ENCODE assay signal across 28 cellular contexts in the genomic region with DNA sequence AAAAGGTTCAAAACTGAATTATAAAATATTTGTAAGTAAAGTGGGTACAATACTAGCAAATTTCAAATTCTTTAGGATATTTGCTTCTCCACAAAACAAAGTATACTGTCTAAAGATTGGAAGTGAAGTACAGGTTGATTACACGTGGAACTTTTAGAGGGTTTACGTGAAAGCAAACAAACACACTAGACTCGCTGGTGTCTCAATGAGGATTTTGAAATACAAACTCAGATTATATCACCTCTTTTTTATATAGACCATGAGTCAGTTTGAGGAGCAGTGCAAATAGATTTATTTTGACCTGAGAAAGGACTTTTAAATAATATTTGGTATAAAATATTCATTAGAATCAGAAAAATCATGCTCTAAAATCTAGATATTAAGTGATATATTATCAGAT.
"Had no signal": no experiment of that assay in that cellular context is flagged by ENCODE, and none has a peak within 500 bp of the region (broad histone marks: within the 10 kb centered on the region; RNA-seq: fewer than 3 reads in every experiment).

No MANE protein-coding gene starts in this region.

- H3K4me1 Mint-ChIP-seq: stimulated activated effector memory CD8-positive, alpha-beta T cell treated with anti-CD3 and anti-CD28 coated beads, Interleukin-12 subunit alpha, Interleukin-12 subunit beta, amount 100 ng/mL, for 72 hours; stimulated activated memory B cell treated with anti-CD40 and anti-IgM and Interleukin-4, amounts not matched to agents 10 μg/mL and 1 μg/mL and 100 μg/mL, for 72 hours; stimulated activated naive CD8-positive, alpha-beta T cell treated with anti-CD3 and anti-CD28 coated beads, Interleukin-15, amount 100 ng/mL, for 72 hours had no signal

- H3K36me3 Mint-ChIP-seq: stimulated activated effector memory CD8-positive, alpha-beta T cell treated with anti-CD3 and anti-CD28 coated beads, Interleukin-12 subunit alpha, Interleukin-12 subunit beta, amount 100 ng/mL, for 72 hours; stimulated activated memory B cell treated with anti-CD40 and anti-IgM and Interleukin-4, amounts not matched to agents 10 μg/mL and 1 μg/mL and 100 μg/mL, for 72 hours; type B pancreatic cell had no signal

- DNase-seq: stimulated activated CD4-positive, alpha-beta T cell treated with anti-CD3 and anti-CD28 coated beads, Interleukin-2, amount 100 ng/mL, for 48 hours; stimulated activated CD4-positive, alpha-beta T cell treated with anti-CD3 and anti-CD28 coated beads, Interleukin-4, amount 100 ng/mL, for 1 hour; stimulated activated CD4-positive, alpha-beta T cell treated with anti-CD3 and anti-CD28 coated beads, Interleukin-4, amount 100 ng/mL, for 24 hours; stimulated activated CD4-positive, alpha-beta T cell treated with anti-CD3 and anti-CD28 coated beads, Interleukin-4, amount 100 ng/mL, for 4 hours; stimulated activated CD8-positive, alpha-beta memory T cell treated with anti-CD3 and anti-CD28 coated beads, Interleukin-4, amount 100 ng/mL, for 48 hours; stimulated activated naive CD4-positive, alpha-beta T cell; stimulated activated naive CD4-positive, alpha-beta T cell treated with Interleukin-2 at 50 U/mL for 16 hours; stimulated activated naive CD8-positive, alpha-beta T cell treated with anti-CD3 and anti-CD28 coated beads, Interleukin-15, amount 100 ng/mL, for 72 hours; stimulated activated naive CD8-positive, alpha-beta T cell treated with anti-CD3 and anti-CD28 coated beads, Interleukin-15, Interleukin-2, amounts not matched to agents 100 U/mL and 50 U/mL, for 24 hours; stomach; substantia nigra; testis; thyroid gland; tibial artery; transverse colon; trophoblast cell; upper lobe of left lung; upper lobe of right lung; uterus had no signal

- H3K4me1 ChIP-seq: stomach, suprapubic skin, testis, thyroid gland, tibial artery, tibial nerve, transverse colon, upper lobe of left lung, upper lobe of right lung, uterus, vagina had no signal

- H3K27ac ChIP-seq: stomach, suprapubic skin, testis, thoracic aorta, thyroid gland, tibial artery, tibial nerve, transverse colon, upper lobe of left lung, upper lobe of right lung, uterus, vagina had no signal

- H3K27ac Mint-ChIP-seq: stimulated activated effector memory CD8-positive, alpha-beta T cell treated with anti-CD3 and anti-CD28 coated beads, Interleukin-12 subunit alpha, Interleukin-12 subunit beta, amount 100 ng/mL, for 72 hours; stimulated activated memory B cell treated with anti-CD40 and anti-IgM and Interleukin-4, amounts not matched to agents 10 μg/mL and 1 μg/mL and 100 μg/mL, for 72 hours; stimulated activated naive CD8-positive, alpha-beta T cell treated with anti-CD3 and anti-CD28 coated beads, Interleukin-15, amount 100 ng/mL, for 72 hours; stimulated activated naive CD8-positive, alpha-beta T cell treated with anti-CD3 and anti-CD28 coated beads, Interleukin-15, Interleukin-2, amounts not matched to agents 100 ng/mL and 50 ng/mL, for 24 hours; type B pancreatic cell had no signal

- H3K36me3 ChIP-seq: stomach, suprapubic skin, thoracic aorta, thyroid gland, tibial artery, tibial nerve, transverse colon, upper lobe of left lung, upper lobe of right lung, uterus, vagina had no signal

- FAIRE-seq: urothelium cell line had no signal

- H3K9me3 ChIP-seq: stomach, suprapubic skin, testis, thoracic aorta, thyroid gland, tibial artery, tibial nerve, transverse colon, upper lobe of left lung, upper lobe of right lung, uterus, vagina had no signal

- H3K4me3 ChIP-seq: stomach, suprapubic skin, testis, thoracic aorta, thyroid gland, tibial artery, tibial nerve, transverse colon, upper lobe of left lung, upper lobe of right lung, uterus, vagina had no signal

- H3K4me3 Mint-ChIP-seq: stimulated activated effector memory CD8-positive, alpha-beta T cell treated with anti-CD3 and anti-CD28 coated beads, Interleukin-12 subunit alpha, Interleukin-12 subunit beta, amount 100 ng/mL, for 72 hours; stimulated activated memory B cell treated with anti-CD40 and anti-IgM and Interleukin-4, amounts not matched to agents 10 μg/mL and 1 μg/mL and 100 μg/mL, for 72 hours; stimulated activated naive CD8-positive, alpha-beta T cell treated with anti-CD3 and anti-CD28 coated beads, Interleukin-15, amount 100 ng/mL, for 72 hours; stimulated activated naive CD8-positive, alpha-beta T cell treated with anti-CD3 and anti-CD28 coated beads, Interleukin-15, Interleukin-2, amounts not matched to agents 100 ng/mL and 50 ng/mL, for 24 hours; type B pancreatic cell had no signal

- H3K27me3 ChIP-seq: stomach, suprapubic skin, testis, thyroid gland, tibial artery, tibial nerve, transverse colon, upper lobe of left lung, upper lobe of right lung, uterus, vagina had no signal

- ATAC-seq: stimulated activated effector memory CD8-positive, alpha-beta T cell treated with anti-CD3 and anti-CD28 coated beads, Interleukin-12 subunit alpha, Interleukin-12 subunit beta, amount 100 ng/mL, for 72 hours; stimulated activated memory B cell treated with anti-CD40 and anti-IgM and Interleukin-4, amounts not matched to agents 10 μg/mL and 1 μg/mL and 100 μg/mL, for 72 hours; stimulated activated naive CD8-positive, alpha-beta T cell treated with anti-CD3 and anti-CD28 coated beads, Interleukin-15, amount 100 ng/mL, for 72 hours; stimulated activated naive CD8-positive, alpha-beta T cell treated with anti-CD3 and anti-CD28 coated beads, Interleukin-15, Interleukin-2, amounts not matched to agents 100 U/mL and 50 U/mL, for 24 hours; upper lobe of right lung had no signal

- H3K9me3 Mint-ChIP-seq: stimulated activated memory B cell treated with anti-CD40 and anti-IgM and Interleukin-4, amounts not matched to agents 10 μg/mL and 1 μg/mL and 100 μg/mL, for 72 hours; stimulated activated naive CD8-positive, alpha-beta T cell treated with anti-CD3 and anti-CD28 coated beads, Interleukin-15, amount 100 ng/mL, for 72 hours; type B pancreatic cell had no signal

- H3K27me3 Mint-ChIP-seq: stimulated activated memory B cell treated with anti-CD40 and anti-IgM and Interleukin-4, amounts not matched to agents 10 μg/mL and 1 μg/mL and 100 μg/mL, for 72 hours; stimulated activated naive CD8-positive, alpha-beta T cell treated with anti-CD3 and anti-CD28 coated beads, Interleukin-15, amount 100 ng/mL, for 72 hours; stimulated activated naive CD8-positive, alpha-beta T cell treated with anti-CD3 and anti-CD28 coated beads, Interleukin-15, Interleukin-2, amounts not matched to agents 100 ng/mL and 50 ng/mL, for 24 hours; type B pancreatic cell had no signal
